24 cellular contexts compared by ENCODE assay signal in the genomic region with DNA sequence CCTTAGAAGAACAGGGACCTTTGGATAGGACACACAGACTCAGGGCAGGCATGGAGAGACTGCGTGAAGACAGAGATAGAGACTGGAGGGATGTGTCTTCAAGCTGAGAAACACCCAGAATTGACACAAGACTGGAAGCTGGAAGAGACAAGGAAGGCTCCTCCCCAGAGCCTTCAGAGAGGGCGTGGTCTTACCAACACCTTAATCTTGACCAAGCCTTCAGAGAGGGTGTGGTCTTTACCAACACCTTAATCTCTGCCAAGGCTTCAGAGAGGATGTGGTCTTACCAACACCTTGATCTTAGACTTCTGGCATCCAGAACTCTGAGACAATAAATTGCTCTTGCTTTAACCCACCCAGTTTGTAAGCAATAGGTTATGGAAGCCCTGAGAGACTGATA.
"Had no signal": no experiment of that assay in that cellular context is flagged by ENCODE, and none has a peak within 500 bp of the region (broad histone marks: within the 10 kb centered on the region; RNA-seq: fewer than 3 reads in every experiment).

No MANE protein-coding gene starts in this region.

- H3K27ac ChIP-seq: breast epithelium, SJSA1 had no signal

- H3K27me3 ChIP-seq: SJSA1 had no signal

- H3K4me1 ChIP-seq: breast epithelium had no signal

- H3K4me3 Mint-ChIP-seq: activated CD8-positive, alpha-beta memory T cell treated with anti-CD3 and anti-CD28 coated beads, Interleukin-2, amount 10 ng/mL, durations not matched to agents 7 days and 5 days; activated naive CD4-positive, alpha-beta T cell treated with anti-CD3 and anti-CD28 coated beads, Interleukin-2, amount 50 U/mL, for 24 hours; activated T-cell treated with anti-CD3 and anti-CD28 coated beads, Interleukin-2, amount 50 U/mL, for 24 hours; activated T-helper 1 cell treated with anti-CD3 and anti-CD28 coated beads, Interleukin-12 subunit alpha, Interleukin-12 subunit beta, Interleukin-2, Interleukin-4 antibody, amounts not matched to agents 30 ng/mL and 10 ng/mL and 1 ng/mL, durations not matched to agents 14 hours and 24 hours and 36 hours; T-helper 1 cell treated with Interleukin-12 subunit alpha and Interleukin-12 subunit beta and Interleukin-4 antibody, amounts not matched to agents 30 μg/mL and 1 μg/mL, for 36 hours had no signal

- H3K36me3 Mint-ChIP-seq: activated CD8-positive, alpha-beta memory T cell treated with anti-CD3 and anti-CD28 coated beads, Interleukin-2, amount 10 ng/mL, durations not matched to agents 7 days and 5 days; activated naive CD4-positive, alpha-beta T cell treated with anti-CD3 and anti-CD28 coated beads, Interleukin-2, amount 50 U/mL, for 24 hours had no signal

- H3K4me3 ChIP-seq: breast epithelium, SJSA1 had no signal

- H3K9me3 Mint-ChIP-seq: activated naive CD4-positive, alpha-beta T cell treated with anti-CD3 and anti-CD28 coated beads, Interleukin-2, amount 50 U/mL, for 24 hours; activated T-cell treated with anti-CD3 and anti-CD28 coated beads, Interleukin-2, amount 50 U/mL, for 24 hours; activated T-helper 1 cell treated with anti-CD3 and anti-CD28 coated beads, Interleukin-12 subunit alpha, Interleukin-12 subunit beta, Interleukin-2, Interleukin-4 antibody, amounts not matched to agents 30 ng/mL and 10 ng/mL and 1 ng/mL, durations not matched to agents 14 hours and 24 hours and 36 hours; T-helper 1 cell treated with Interleukin-12 subunit alpha and Interleukin-12 subunit beta and Interleukin-4 antibody, amounts not matched to agents 30 μg/mL and 1 μg/mL, for 36 hours had no signal

- H3K36me3 ChIP-seq: breast epithelium, SJSA1 had no signal

- DNase-seq: activated CD4-positive, alpha-beta T cell treated with anti-CD3 and anti-CD28 coated beads for 48 hours; activated CD4-positive, alpha-beta T cell treated with anti-CD3 and anti-CD28 coated beads, Interleukin-2, amount 50 U/mL, for 48 hours; activated CD8-positive, alpha-beta memory T cell treated with anti-CD3 and anti-CD28 coated beads, Interleukin-2, amount 10 ng/mL, durations not matched to agents 7 days and 5 days; activated effector memory CD4-positive, alpha-beta T cell treated with Interleukin-2 at 50 U/mL for 16 hours; activated naive CD4-positive, alpha-beta T cell; activated T-cell treated with anti-CD3 and anti-CD28 coated beads, Interleukin-2, amount 50 U/mL, for 24 hours; aorta; central memory CD4-positive, alpha-beta T cell; Kasumi-1; KBM-7; NCI-H1048; NCI-H1417; NCI-H1930; NCI-H2171; NCI-H2227 treated with DMSO at 0.1 percent for 48 hours; NCI-H526; NCI-H774; SHP77; SW 1271 had no signal

- H3K27ac Mint-ChIP-seq: activated CD8-positive, alpha-beta memory T cell treated with anti-CD3 and anti-CD28 coated beads, Interleukin-2, amount 10 ng/mL, durations not matched to agents 7 days and 5 days; activated naive CD4-positive, alpha-beta T cell treated with anti-CD3 and anti-CD28 coated beads, Interleukin-2, amount 50 U/mL, for 24 hours; activated T-cell treated with anti-CD3 and anti-CD28 coated beads, Interleukin-2, amount 50 U/mL, for 24 hours; activated T-helper 1 cell treated with anti-CD3 and anti-CD28 coated beads, Interleukin-12 subunit alpha, Interleukin-12 subunit beta, Interleukin-2, Interleukin-4 antibody, amounts not matched to agents 30 ng/mL and 10 ng/mL and 1 ng/mL, durations not matched to agents 14 hours and 24 hours and 36 hours; T-helper 1 cell treated with Interleukin-12 subunit alpha and Interleukin-12 subunit beta and Interleukin-4 antibody, amounts not matched to agents 30 μg/mL and 1 μg/mL, for 36 hours had no signal

- H3K4me1 Mint-ChIP-seq: activated CD8-positive, alpha-beta memory T cell treated with anti-CD3 and anti-CD28 coated beads, Interleukin-2, amount 10 ng/mL, durations not matched to agents 7 days and 5 days; activated naive CD4-positive, alpha-beta T cell treated with anti-CD3 and anti-CD28 coated beads, Interleukin-2, amount 50 U/mL, for 24 hours had no signal

- H3K27me3 Mint-ChIP-seq: activated CD8-positive, alpha-beta memory T cell treated with anti-CD3 and anti-CD28 coated beads, Interleukin-2, amount 10 ng/mL, durations not matched to agents 7 days and 5 days had no signal

- H3K9me3 ChIP-seq: breast epithelium had no signal
